ENCODE assay signal across 1 cellular context in genomic region chr14:101223147-101223546, GRCh38.
TF ChIP-seq lines count a peak whose summit lies in the region.

No MANE protein-coding gene starts in this region.

TF ChIP-seq in GM23338, 12 proteins besides CTCF, POLR2A, EP300 and RAD21 (continued from another document):
- TF ChIP-seq ZNF462 (CRISPR knock-in tag; IDR thresholded peaks at IDR 0.05) (no peak), EZH2 (IDR thresholded peaks at IDR 0.05; ENCODE audit: low read depth, unreplicated experiment) (no peak), POLR2AphosphoS5 (IDR thresholded peaks at IDR 0.05; ENCODE audit: low read depth) (no peak), CREB1 (CRISPR knock-in tag; IDR thresholded peaks at IDR 0.05; ENCODE audit: low read depth) (no peak), NANOG (IDR thresholded peaks at IDR 0.05; ENCODE audit: borderline replicate concordance) (no peak), EZH2phosphoT487 (IDR thresholded peaks at IDR 0.05; ENCODE audit: unreplicated experiment) (no peak), STAT1 (IDR thresholded peaks at IDR 0.05; ENCODE audit: unreplicated experiment) (no peak), ZNF114 (CRISPR knock-in tag; IDR thresholded peaks at IDR 0.05) (no peak), JUNB (IDR thresholded peaks at IDR 0.05; ENCODE audit: unreplicated experiment) (no peak)
- TF ChIP-seq, protein P1, sequence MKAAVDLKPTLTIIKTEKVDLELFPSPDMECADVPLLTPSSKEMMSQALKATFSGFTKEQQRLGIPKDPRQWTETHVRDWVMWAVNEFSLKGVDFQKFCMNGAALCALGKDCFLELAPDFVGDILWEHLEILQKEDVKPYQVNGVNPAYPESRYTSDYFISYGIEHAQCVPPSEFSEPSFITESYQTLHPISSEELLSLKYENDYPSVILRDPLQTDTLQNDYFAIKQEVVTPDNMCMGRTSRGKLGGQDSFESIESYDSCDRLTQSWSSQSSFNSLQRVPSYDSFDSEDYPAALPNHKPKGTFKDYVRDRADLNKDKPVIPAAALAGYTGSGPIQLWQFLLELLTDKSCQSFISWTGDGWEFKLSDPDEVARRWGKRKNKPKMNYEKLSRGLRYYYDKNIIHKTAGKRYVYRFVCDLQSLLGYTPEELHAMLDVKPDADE (IDR thresholded peaks at IDR 0.05) = no peak
- TF ChIP-seq, protein P2, sequence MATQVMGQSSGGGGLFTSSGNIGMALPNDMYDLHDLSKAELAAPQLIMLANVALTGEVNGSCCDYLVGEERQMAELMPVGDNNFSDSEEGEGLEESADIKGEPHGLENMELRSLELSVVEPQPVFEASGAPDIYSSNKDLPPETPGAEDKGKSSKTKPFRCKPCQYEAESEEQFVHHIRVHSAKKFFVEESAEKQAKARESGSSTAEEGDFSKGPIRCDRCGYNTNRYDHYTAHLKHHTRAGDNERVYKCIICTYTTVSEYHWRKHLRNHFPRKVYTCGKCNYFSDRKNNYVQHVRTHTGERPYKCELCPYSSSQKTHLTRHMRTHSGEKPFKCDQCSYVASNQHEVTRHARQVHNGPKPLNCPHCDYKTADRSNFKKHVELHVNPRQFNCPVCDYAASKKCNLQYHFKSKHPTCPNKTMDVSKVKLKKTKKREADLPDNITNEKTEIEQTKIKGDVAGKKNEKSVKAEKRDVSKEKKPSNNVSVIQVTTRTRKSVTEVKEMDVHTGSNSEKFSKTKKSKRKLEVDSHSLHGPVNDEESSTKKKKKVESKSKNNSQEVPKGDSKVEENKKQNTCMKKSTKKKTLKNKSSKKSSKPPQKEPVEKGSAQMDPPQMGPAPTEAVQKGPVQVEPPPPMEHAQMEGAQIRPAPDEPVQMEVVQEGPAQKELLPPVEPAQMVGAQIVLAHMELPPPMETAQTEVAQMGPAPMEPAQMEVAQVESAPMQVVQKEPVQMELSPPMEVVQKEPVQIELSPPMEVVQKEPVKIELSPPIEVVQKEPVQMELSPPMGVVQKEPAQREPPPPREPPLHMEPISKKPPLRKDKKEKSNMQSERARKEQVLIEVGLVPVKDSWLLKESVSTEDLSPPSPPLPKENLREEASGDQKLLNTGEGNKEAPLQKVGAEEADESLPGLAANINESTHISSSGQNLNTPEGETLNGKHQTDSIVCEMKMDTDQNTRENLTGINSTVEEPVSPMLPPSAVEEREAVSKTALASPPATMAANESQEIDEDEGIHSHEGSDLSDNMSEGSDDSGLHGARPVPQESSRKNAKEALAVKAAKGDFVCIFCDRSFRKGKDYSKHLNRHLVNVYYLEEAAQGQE (IDR thresholded peaks at IDR 0.05; ENCODE audit: unreplicated experiment) = no peak
